ENCODE assay signal across 8 cellular contexts in genomic region chr1:198162091-198162767, GRCh38. TPM values are rescaled to one million over a fixed set of nuclear protein-coding genes. Genes with fewer than 3 reads are reported as not detected.
DNase-seq lines count a peak whose midpoint lies in the region; ATAC-seq and TF ChIP-seq lines count a peak whose summit lies in the region.

No MANE protein-coding gene starts in this region.

- peak; percentile 27 for ATAC-seq in HG03103 (IDR thresholded peaks at IDR 0.05; ENCODE audit: low read depth, unreplicated experiment)
- ATAC-seq in activated CD8-positive, alpha-beta T cell treated with anti-CD3 and anti-CD28 coated beads for 36 hours = no peak

- CTCF ChIA-PET in activated CD8-positive, alpha-beta T cell treated with anti-CD3 and anti-CD28 coated beads for 36 hours (lab: Charles Lee) = interaction anchor here (1.0 to 1.2 kb wide), 2 partner anchors 13 to 187 kb away, joined by 3 read pairs; no protein-coding TSS in a partner anchor

- H3K27me3 Mint-ChIP-seq in T-helper 1 cell treated with Interleukin-12 subunit alpha and Interleukin-12 subunit beta and Interleukin-4 antibody, amounts not matched to agents 30 μg/mL and 1 μg/mL, for 36 hours (ENCODE audit: low read depth) = no peaks in the 10 kb centered on the region
- no peaks in the 10 kb centered on the region for H3K27me3 Mint-ChIP-seq in activated CD8-positive, alpha-beta T cell treated with anti-CD3 and anti-CD28 coated beads for 36 hours

- H3K4me3 ChIP-seq in osteoblast (ENCODE audit: insufficient read depth, low read length) = no peak overlapping the region

- H3K9me3 Mint-ChIP-seq in T-helper 1 cell treated with Interleukin-12 subunit alpha and Interleukin-12 subunit beta and Interleukin-4 antibody, amounts not matched to agents 30 μg/mL and 1 μg/mL, for 36 hours = no peaks in the 10 kb centered on the region
- H3K9me3 Mint-ChIP-seq in activated CD8-positive, alpha-beta T cell treated with anti-CD3 and anti-CD28 coated beads for 36 hours = no peaks in the 10 kb centered on the region

- H2AFZ ChIP-seq in osteoblast (ENCODE audit: low read length) = no peak overlapping the region

- TF ChIP-seq CTCF in activated CD8-positive, alpha-beta T cell treated with anti-CD3 and anti-CD28 coated beads for 36 hours (IDR thresholded peaks at IDR 0.05) = no peak
- no peak for TF ChIP-seq CTCF in osteoblast (IDR thresholded peaks at IDR 0.05; ENCODE audit: extremely low read depth, low read depth, low read length)

- H3K27ac Mint-ChIP-seq in T-helper 1 cell treated with Interleukin-12 subunit alpha and Interleukin-12 subunit beta and Interleukin-4 antibody, amounts not matched to agents 30 μg/mL and 1 μg/mL, for 36 hours = peak overlapping the region; percentile 9
- peak overlapping the region; percentile 88 for H3K27ac Mint-ChIP-seq in activated CD8-positive, alpha-beta T cell treated with anti-CD3 and anti-CD28 coated beads for 36 hours

- peak overlapping the region; percentile 88 for H3K4me2 ChIP-seq in osteoblast (ENCODE audit: insufficient read depth, low read length)

- H3K27me3 ChIP-seq in osteoblast (ENCODE audit: insufficient read depth, low read length) = no peaks in the 10 kb centered on the region

- H3K4me1 Mint-ChIP-seq in T-helper 1 cell treated with Interleukin-12 subunit alpha and Interleukin-12 subunit beta and Interleukin-4 antibody, amounts not matched to agents 30 μg/mL and 1 μg/mL, for 36 hours (ENCODE audit: low read depth) = peaks cover 52% of the 10 kb centered on the region
- peaks cover 64% of the 10 kb centered on the region for H3K4me1 Mint-ChIP-seq in activated CD8-positive, alpha-beta T cell treated with anti-CD3 and anti-CD28 coated beads for 36 hours (ENCODE audit: low read depth)

- intact Hi-C loops in activated CD8-positive, alpha-beta T cell treated with anti-CD3 and anti-CD28 coated beads for 36 hours (cut with micrococcal nuclease) = no loop called here

- H3K36me3 Mint-ChIP-seq in T-helper 1 cell treated with Interleukin-12 subunit alpha and Interleukin-12 subunit beta and Interleukin-4 antibody, amounts not matched to agents 30 μg/mL and 1 μg/mL, for 36 hours (ENCODE audit: low read depth) = peaks cover 6% of the 10 kb centered on the region
- peaks cover 13% of the 10 kb centered on the region for H3K36me3 Mint-ChIP-seq in activated CD8-positive, alpha-beta T cell treated with anti-CD3 and anti-CD28 coated beads for 36 hours (ENCODE audit: low read depth)

- DNase-seq in T-helper 1 cell = no peak
- no peak for DNase-seq in activated CD8-positive, alpha-beta T cell treated with anti-CD3 and anti-CD28 coated beads for 36 hours
- DNase-seq in osteoblast (ENCODE audit: insufficient read length, low spot score, missing footprints) = no peak
- DNase-seq in activated effector memory CD4-positive, alpha-beta T cell treated with Interleukin-2 at 50 U/mL for 16 hours = no peak
- DNase-seq in NCI-H2107 treated with DMSO at 0.1 percent for 48 hours (lab: John Stamatoyannopoulos, UW; ENCODE audit: unreplicated experiment) = no peak
- no peak for DNase-seq in superior temporal gyrus (ENCODE audit: extremely low spot score)

- no peaks in the 10 kb centered on the region for H3K9me3 ChIP-seq in osteoblast (ENCODE audit: low read depth, low read length)

- POLR2A ChIA-PET in activated CD8-positive, alpha-beta T cell treated with anti-CD3 and anti-CD28 coated beads for 36 hours (lab: Charles Lee) = no interaction called here

- H3K27ac ChIP-seq in osteoblast (ENCODE audit: low read depth, low read length) = no peak overlapping the region

- H4K20me1 ChIP-seq in osteoblast (ENCODE audit: insufficient read depth, low read length) = peaks cover 79% of the 10 kb centered on the region

- peaks cover 31% of the 10 kb centered on the region for H3K4me1 ChIP-seq in osteoblast (ENCODE audit: insufficient read depth, low read length)

- peak overlapping the region; percentile 25 for H3K4me3 Mint-ChIP-seq in T-helper 1 cell treated with Interleukin-12 subunit alpha and Interleukin-12 subunit beta and Interleukin-4 antibody, amounts not matched to agents 30 μg/mL and 1 μg/mL, for 36 hours
- peak overlapping the region; percentile 52 for H3K4me3 Mint-ChIP-seq in activated CD8-positive, alpha-beta T cell treated with anti-CD3 and anti-CD28 coated beads for 36 hours

- peaks cover 21% of the 10 kb centered on the region for H3K36me3 ChIP-seq in osteoblast (ENCODE audit: insufficient read depth, low read length)

- peaks cover 100% of the 10 kb centered on the region for H3K79me2 ChIP-seq in osteoblast (ENCODE audit: insufficient read depth, low read length)

RNA-seq across cellular contexts. Expression of gene NEK7, which starts 5.4 kb away (rescaled TPM):
- total RNA-seq in activated CD8-positive, alpha-beta T cell treated with anti-CD3 and anti-CD28 coated beads for 36 hours = 10 to 100 TPM; 71.4 to 76.4 TPM
- 376 and 377 TPM in 2 replicates for total RNA-seq in osteoblast
